In genomic region chr19:19120308-19121156, GRCh38 we compare ENCODE assay signal across 9 cellular contexts. TPM values are rescaled to one million over a fixed set of nuclear protein-coding genes. Genes with fewer than 3 reads are reported as not detected.
DNase-seq lines count a peak whose midpoint lies in the region; ATAC-seq and TF ChIP-seq lines count a peak whose summit lies in the region.
"Had no signal": no experiment of that assay in that cellular context is flagged by ENCODE, and none has a peak within 500 bp of the region (broad histone marks: within the 10 kb centered on the region; RNA-seq: fewer than 3 reads in every experiment).

No MANE protein-coding gene starts in this region.

- peaks cover 28% of the 10 kb centered on the region for H3K36me3 Mint-ChIP-seq in activated CD8-positive, alpha-beta T cell treated with anti-CD3 and anti-CD28 coated beads for 36 hours (ENCODE audit: low read depth)

- peak; percentile 69 for DNase-seq in Right ventricle myocardium inferior (ENCODE audit: missing footprints)
- DNase-seq in cardiac septum (ENCODE audit: low spot score), result no peak
- peak; percentile 68 for DNase-seq in activated CD8-positive, alpha-beta T cell treated with anti-CD3 and anti-CD28 coated beads for 36 hours
- peak; percentile 79 for DNase-seq in ureter (ENCODE audit: low spot score)
- no peak for DNase-seq in GM20000 (ENCODE audit: low spot score)

- peaks cover 4% of the 10 kb centered on the region for H3K9me3 Mint-ChIP-seq in activated CD8-positive, alpha-beta T cell treated with anti-CD3 and anti-CD28 coated beads for 36 hours

- TF ChIP-seq CTCF in activated CD8-positive, alpha-beta T cell treated with anti-CD3 and anti-CD28 coated beads for 36 hours (IDR thresholded peaks at IDR 0.05), result no peak
- TF ChIP-seq CTCF in GM20000 (IDR thresholded peaks at IDR 0.05; ENCODE audit: extremely low read depth, missing control alignments), result no peak

- H3K27ac ChIP-seq in iPS-18a (ENCODE audit: low read length), result no peak overlapping the region
- H3K27ac ChIP-seq: SJSA1 had no signal

- peak overlapping the region; percentile 66 for H3K4me3 ChIP-seq in iPS-18a (ENCODE audit: low read length)
- H3K4me3 ChIP-seq: SJSA1 had no signal

- H3K4me1 Mint-ChIP-seq in activated CD8-positive, alpha-beta T cell treated with anti-CD3 and anti-CD28 coated beads for 36 hours (ENCODE audit: low read depth), result no peaks in the 10 kb centered on the region

- CTCF ChIA-PET in activated CD8-positive, alpha-beta T cell treated with anti-CD3 and anti-CD28 coated beads for 36 hours (lab: Charles Lee), result no interaction called here

- no peaks in the 10 kb centered on the region for H3K27me3 ChIP-seq in iPS-18a (ENCODE audit: control insufficient read depth, insufficient read depth, low read length)
- H3K27me3 ChIP-seq: SJSA1 had no signal

- H3K4me3 Mint-ChIP-seq in activated CD8-positive, alpha-beta T cell treated with anti-CD3 and anti-CD28 coated beads for 36 hours, result no peak overlapping the region

- peaks cover 11% of the 10 kb centered on the region for H3K4me1 ChIP-seq in iPS-18a (ENCODE audit: control insufficient read depth, low read depth, low read length)
- H3K4me1 ChIP-seq: SJSA1 had no signal

- H3K27me3 Mint-ChIP-seq in activated CD8-positive, alpha-beta T cell treated with anti-CD3 and anti-CD28 coated beads for 36 hours, result no peaks in the 10 kb centered on the region

- no peak overlapping the region for H3K27ac Mint-ChIP-seq in activated CD8-positive, alpha-beta T cell treated with anti-CD3 and anti-CD28 coated beads for 36 hours

- POLR2A ChIA-PET in activated CD8-positive, alpha-beta T cell treated with anti-CD3 and anti-CD28 coated beads for 36 hours (lab: Charles Lee), result interaction anchor here (0.7 kb wide), 1 partner anchor 497 kb away, joined by 3 read pairs; no protein-coding TSS in a partner anchor

- intact Hi-C loops in Right ventricle myocardium inferior (cut with DNase I) (no loop called here), cardiac septum (cut with DNase I) (no loop called here)
- intact Hi-C loops in activated CD8-positive, alpha-beta T cell treated with anti-CD3 and anti-CD28 coated beads for 36 hours (cut with micrococcal nuclease), result no loop called here

- peaks cover 3% of the 10 kb centered on the region for H3K36me3 ChIP-seq in iPS-18a (ENCODE audit: control insufficient read depth, low read depth, low read length)
- H3K36me3 ChIP-seq: SJSA1 had no signal

- peak overlapping the region; percentile 31 for H3K9ac ChIP-seq in iPS-18a (ENCODE audit: low read length)

- ATAC-seq in Right ventricle myocardium inferior (peak; percentile 43), GM21786 (IDR thresholded peaks at IDR 0.05; ENCODE audit: unreplicated experiment) (no peak), GM18907 (IDR thresholded peaks at IDR 0.05; ENCODE audit: unreplicated experiment) (no peak)
- peak; percentile 91 for ATAC-seq in activated CD8-positive, alpha-beta T cell treated with anti-CD3 and anti-CD28 coated beads for 36 hours

- H3K9me3 ChIP-seq in iPS-18a (ENCODE audit: control insufficient read depth, low read depth, low read length), result no peaks in the 10 kb centered on the region
- H3K9me3 ChIP-seq: SJSA1 had no signal

RNA-seq across cellular contexts. Expression of gene TMEM161A, which starts 17.7 kb away (rescaled TPM):
- total RNA-seq in Right ventricle myocardium inferior (23.5 TPM), cardiac septum (12.2 TPM), ureter (25.3 TPM)
- 10 to 100 TPM; 24.4 to 26.2 TPM for total RNA-seq in activated CD8-positive, alpha-beta T cell treated with anti-CD3 and anti-CD28 coated beads for 36 hours

RNA-seq across cellular contexts. Expression of gene MEF2B, which starts 49.5 kb away (rescaled TPM):
- total RNA-seq in Right ventricle myocardium inferior (1.4 TPM), cardiac septum (0.67 TPM), ureter (4.4 TPM)
- 1 to 10 TPM; 1.4 to 2.6 TPM for total RNA-seq in activated CD8-positive, alpha-beta T cell treated with anti-CD3 and anti-CD28 coated beads for 36 hours

RNA-seq across cellular contexts. Expression of gene SLC25A42, which starts 56.7 kb away (rescaled TPM):
- 30.9 TPM for total RNA-seq in Right ventricle myocardium inferior
- total RNA-seq in cardiac septum, result 14.9 TPM
- total RNA-seq in activated CD8-positive, alpha-beta T cell treated with anti-CD3 and anti-CD28 coated beads for 36 hours, result 10 to 100 TPM; 10.9 to 11.1 TPM
- total RNA-seq in ureter, result 19.6 TPM

Comparison
In these comparisons a context has a peak if more than half of its experiments do, and no peak if none do; other contexts are left out.
1. DNase-seq: peak in Right ventricle myocardium inferior (single experiment), activated CD8-positive, alpha-beta T cell treated with anti-CD3 and anti-CD28 coated beads for 36 hours (single experiment) and ureter (single experiment); none in cardiac septum (single experiment) and GM20000 (single experiment).
2. ATAC-seq: peak in Right ventricle myocardium inferior (single experiment) and activated CD8-positive, alpha-beta T cell treated with anti-CD3 and anti-CD28 coated beads for 36 hours (single experiment); none in GM21786 (single experiment) and GM18907 (single experiment).